19 cellular contexts compared by ENCODE assay signal in genomic region chr6:2756245-2756644, GRCh38.
"Had no signal": no experiment of that assay in that cellular context is flagged by ENCODE, and none has a peak within 500 bp of the region (broad histone marks: within the 10 kb centered on the region; RNA-seq: fewer than 3 reads in every experiment).

No MANE protein-coding gene starts in this region.

- H3K9me3 ChIP-seq: heart right ventricle, neutrophil, right atrium auricular region, sigmoid colon, testis, tibial nerve had no signal

- H3K27me3 ChIP-seq: heart right ventricle, neutrophil, right atrium auricular region, sigmoid colon, testis, tibial nerve had no signal

- H3K9me3 Mint-ChIP-seq: nephron progenitor cell; stimulated activated naive B cell treated with anti-CD40 and anti-IgM and Interleukin-4, amounts not matched to agents 10 μg/mL and 1 μg/mL and 100 μg/mL, for 72 hours; stimulated activated naive CD8-positive, alpha-beta T cell treated with anti-CD3 and anti-CD28 coated beads, Interleukin-15, amount 100 ng/mL, for 72 hours had no signal

- H3K4me3 ChIP-seq: heart right ventricle, right atrium auricular region, sigmoid colon, skin epidermis, testis, tibial nerve had no signal

- H3K27ac ChIP-seq: neutrophil, right atrium auricular region, skin epidermis, tibial nerve had no signal

- H3K4me3 Mint-ChIP-seq: naive B cell; nephron progenitor cell; stimulated activated naive B cell treated with anti-CD40 and anti-IgM and Interleukin-4, amounts not matched to agents 10 μg/mL and 1 μg/mL and 100 μg/mL, for 72 hours; stimulated activated naive CD8-positive, alpha-beta T cell treated with anti-CD3 and anti-CD28 coated beads, Interleukin-15, amount 100 ng/mL, for 72 hours had no signal

- H3K36me3 Mint-ChIP-seq: stimulated activated naive B cell treated with anti-CD40 and anti-IgM and Interleukin-4, amounts not matched to agents 10 μg/mL and 1 μg/mL and 100 μg/mL, for 72 hours had no signal

- H3K27ac Mint-ChIP-seq: naive B cell; nephron progenitor cell; stimulated activated naive B cell treated with anti-CD40 and anti-IgM and Interleukin-4, amounts not matched to agents 10 μg/mL and 1 μg/mL and 100 μg/mL, for 72 hours; stimulated activated naive CD8-positive, alpha-beta T cell treated with anti-CD3 and anti-CD28 coated beads, Interleukin-15, amount 100 ng/mL, for 72 hours had no signal

- H3K4me1 Mint-ChIP-seq: stimulated activated naive B cell treated with anti-CD40 and anti-IgM and Interleukin-4, amounts not matched to agents 10 μg/mL and 1 μg/mL and 100 μg/mL, for 72 hours had no signal

- H3K36me3 ChIP-seq: heart right ventricle, neutrophil, right atrium auricular region, sigmoid colon, tibial nerve had no signal

- DNase-seq: cortex of kidney; effector memory CD4-positive, alpha-beta T cell; heart right ventricle; hypothalamus; kidney glomerular epithelial cell; mesendoderm; naive B cell; nephron progenitor cell; posterior cingulate gyrus; sigmoid colon; stimulated activated CD4-positive, alpha-beta T cell treated with anti-CD3 and anti-CD28 coated beads, Interleukin-2, amount 100 ng/mL, for 24 hours; stimulated activated CD4-positive, alpha-beta T cell treated with anti-CD3 and anti-CD28 coated beads, Interleukin-4, amount 100 ng/mL, for 4 hours; stimulated activated naive B cell treated with anti-CD40 and anti-IgM and Interleukin-4, amounts not matched to agents 10 μg/mL and 1 μg/mL and 100 μg/mL, for 72 hours; stimulated activated naive CD8-positive, alpha-beta T cell treated with anti-CD3 and anti-CD28 coated beads, Interleukin-15, amount 100 ng/mL, for 72 hours; testis had no signal
